In genomic region chr1:81406292-81406691, GRCh38 we compare ENCODE assay signal across 12 cellular contexts.
"Had no signal": no experiment of that assay in that cellular context is flagged by ENCODE, and none has a peak within 500 bp of the region (broad histone marks: within the 10 kb centered on the region; RNA-seq: fewer than 3 reads in every experiment).

No MANE protein-coding gene starts in this region.

- H3K4me3 Mint-ChIP-seq: activated CD4-positive, alpha-beta memory T cell treated with anti-CD3 and anti-CD28 coated beads, Interleukin-2, amount 10 ng/mL, durations not matched to agents 7 days and 5 days; activated CD4-positive, alpha-beta T cell treated with anti-CD3 and anti-CD28 coated beads for 36 hours; activated naive CD4-positive, alpha-beta T cell treated with anti-CD3 and anti-CD28 coated beads for 36 hours; natural killer cell had no signal

- DNase-seq: activated CD4-positive, alpha-beta memory T cell treated with anti-CD3 and anti-CD28 coated beads, Interleukin-2, amount 10 ng/mL, durations not matched to agents 7 days and 5 days; activated CD4-positive, alpha-beta T cell treated with anti-CD3 and anti-CD28 coated beads for 36 hours; activated CD8-positive, alpha-beta memory T cell treated with anti-CD3 and anti-CD28 coated beads, Interleukin-2, amount 50 U/mL, for 4 hours; activated naive CD4-positive, alpha-beta T cell treated with anti-CD3 and anti-CD28 coated beads for 36 hours; effector memory CD4-positive, alpha-beta T cell; left colon; natural killer cell; psoas muscle; stimulated activated CD4-positive, alpha-beta T cell treated with anti-CD3 and anti-CD28 coated beads, Interleukin-12 subunit alpha, Interleukin-12 subunit beta, amount 100 ng/mL, for 4 hours; stimulated activated naive CD8-positive, alpha-beta T cell treated with anti-CD3 and anti-CD28 coated beads, Interleukin-15, Interleukin-2, amounts not matched to agents 100 U/mL and 50 U/mL, for 24 hours; T-helper 9 cell had no signal

- H3K27me3 Mint-ChIP-seq: activated CD4-positive, alpha-beta memory T cell treated with anti-CD3 and anti-CD28 coated beads, Interleukin-2, amount 10 ng/mL, durations not matched to agents 7 days and 5 days; activated CD4-positive, alpha-beta T cell treated with anti-CD3 and anti-CD28 coated beads for 36 hours had no signal

- H3K9me3 ChIP-seq: psoas muscle had no signal

- H3K9me3 Mint-ChIP-seq: activated naive CD4-positive, alpha-beta T cell treated with anti-CD3 and anti-CD28 coated beads for 36 hours had no signal

- H3K27ac ChIP-seq: psoas muscle had no signal

- ATAC-seq: activated CD4-positive, alpha-beta T cell treated with anti-CD3 and anti-CD28 coated beads for 36 hours; left colon; natural killer cell; psoas muscle; stimulated activated naive CD8-positive, alpha-beta T cell treated with anti-CD3 and anti-CD28 coated beads, Interleukin-15, Interleukin-2, amounts not matched to agents 100 U/mL and 50 U/mL, for 24 hours had no signal

- H3K4me1 Mint-ChIP-seq: activated CD4-positive, alpha-beta memory T cell treated with anti-CD3 and anti-CD28 coated beads, Interleukin-2, amount 10 ng/mL, durations not matched to agents 7 days and 5 days; activated CD4-positive, alpha-beta T cell treated with anti-CD3 and anti-CD28 coated beads for 36 hours; natural killer cell had no signal

- H3K4me3 ChIP-seq: psoas muscle had no signal

- H3K36me3 Mint-ChIP-seq: brain, natural killer cell had no signal

- H3K4me1 ChIP-seq: psoas muscle had no signal

- H3K27ac Mint-ChIP-seq: activated CD4-positive, alpha-beta memory T cell treated with anti-CD3 and anti-CD28 coated beads, Interleukin-2, amount 10 ng/mL, durations not matched to agents 7 days and 5 days; activated CD4-positive, alpha-beta T cell treated with anti-CD3 and anti-CD28 coated beads for 36 hours; activated naive CD4-positive, alpha-beta T cell treated with anti-CD3 and anti-CD28 coated beads for 36 hours; natural killer cell had no signal
